ENCODE assay signal across 8 cellular contexts in genomic region chr17:76452646-76453430, GRCh38. TPM values are rescaled to one million over a fixed set of nuclear protein-coding genes. Genes with fewer than 3 reads are reported as not detected.
A peak's percentile ranks its signal among the peaks of the same experiment; 100 is the strongest.
DNase-seq lines count a peak whose midpoint lies in the region; ATAC-seq and TF ChIP-seq lines count a peak whose summit lies in the region.

Gene UBE2O (minus strand): TSS chr17:76453152. CDS start chr17:76453141, 11 bp downstream.

- ATAC-seq in GM19324 (IDR thresholded peaks at IDR 0.05; ENCODE audit: low FRiP score, unreplicated experiment) (peak; percentile 81), HG03520 (IDR thresholded peaks at IDR 0.05; ENCODE audit: unreplicated experiment) (peak; percentile 90), lung (ENCODE audit: insufficient read depth, low FRiP score) (peak; percentile 97)

- DNase-seq in NCI-H69 (lab: John Stamatoyannopoulos, UW), result peak; percentile 96
- DNase-seq in activated CD4-positive, alpha-beta T cell treated with anti-CD3 and anti-CD28 coated beads, Interleukin-2, amount 50 U/mL, for 48 hours, result peak; percentile 93
- DNase-seq in ecto neural progenitor cell (ENCODE audit: low spot score), result peak; percentile 98
- peak; percentile 86 for DNase-seq in lung (ENCODE audit: low spot score)
- DNase-seq in stimulated activated CD4-positive, alpha-beta T cell treated with anti-CD3 and anti-CD28 coated beads, TNF-alpha, amount 100 ng/mL, for 24 hours (ENCODE audit: low read depth in 3 of 3), result peak; percentile 80 to 91 (median 86)

- H3K27me3 ChIP-seq in BLaER1 treated with 17β-estradiol and CSF1 and Interleukin-3, amounts not matched to agents 10 nM and 100 nM, result no peaks in the 10 kb centered on the region
- no peaks in the 10 kb centered on the region for H3K27me3 ChIP-seq in lung (ENCODE audit: control insufficient read depth, insufficient read depth)

- peaks cover 31 to 42% (median 37%) of the 10 kb centered on the region in 10 experiments for H3K4me1 ChIP-seq in BLaER1 treated with 17β-estradiol and CSF1 and Interleukin-3, amounts not matched to agents 10 nM and 100 nM
- peaks cover 0 to 2% of the 10 kb centered on the region in 2 donors for H3K4me1 ChIP-seq in lung (ENCODE audit: control insufficient read depth in 2 of 2, insufficient read depth in 2 of 2, low read length in 2 of 2)

- 0 to 1% methylated on average over 90 to 103 of the region's 103 CpGs for WGBS in lung, 2 donors

- H3K9me3 ChIP-seq in BLaER1 treated with 17β-estradiol and CSF1 and Interleukin-3, amounts not matched to agents 10 nM and 100 nM (replicated peaks in 1 of 11), result no peaks in the 10 kb centered on the region
- H3K9me3 ChIP-seq in lung (ENCODE audit: control insufficient read depth in 2 of 2, insufficient read depth in 1 of 2, low read length in 1 of 2), result no peaks in the 10 kb centered on the region

- peak within 1 kb of the TSS; percentile 91 to 99 (median 94) for H3K4me3 ChIP-seq in BLaER1 treated with 17β-estradiol and CSF1 and Interleukin-3, amounts not matched to agents 10 nM and 100 nM
- H3K4me3 ChIP-seq in lung, result peak within 1 kb of the TSS; percentile 90

- H3K36me3 ChIP-seq in BLaER1 treated with 17β-estradiol and CSF1 and Interleukin-3, amounts not matched to agents 10 nM and 100 nM, result no peaks in the 10 kb centered on the region; a peak in 1 of 22 replicates
- H3K36me3 ChIP-seq in lung (ENCODE audit: control insufficient read depth in 2 of 2, insufficient read depth in 2 of 2, low read length in 2 of 2), result no peaks in the 10 kb centered on the region

- peak within 1 kb of the TSS; percentile 89 to 99 (median 93) for H3K4me2 ChIP-seq in BLaER1 treated with 17β-estradiol and CSF1 and Interleukin-3, amounts not matched to agents 10 nM and 100 nM

- peak within 1 kb of the TSS; percentile 46 to 91 (median 83); a peak in 21 of 22 replicates for H3K27ac ChIP-seq in BLaER1 treated with 17β-estradiol and CSF1 and Interleukin-3, amounts not matched to agents 10 nM and 100 nM
- H3K27ac ChIP-seq in lung (ENCODE audit: low read depth in 1 of 2, low read length in 1 of 2), result peak within 1 kb of the TSS; percentile 86 to 91

- peak; percentile 20 for TF ChIP-seq CTCF in lung (IDR thresholded peaks at IDR 0.05; ENCODE audit: control extremely low read depth, extremely low read depth)

- H3K9ac ChIP-seq in BLaER1 treated with 17β-estradiol and CSF1 and Interleukin-3, amounts not matched to agents 10 nM and 100 nM, result peak within 1 kb of the TSS; percentile 84 to 95 (median 90)

- H4K20me1 ChIP-seq in BLaER1 treated with 17β-estradiol and CSF1 and Interleukin-3, amounts not matched to agents 10 nM and 100 nM, result peaks cover 44 to 50% (median 46%) of the 10 kb centered on the region in 11 experiments

RNA-seq across cellular contexts. Expression of gene UBE2O, which starts in this region (rescaled TPM):
- total RNA-seq in lung, result 10 to 100 TPM; 24.3 to 24.6 TPM
- polyA plus RNA-seq in lung, result 10 to 100 TPM; 10.8 to 11.1 TPM

Comparison
In these comparisons a context has a peak if more than half of its experiments do, and no peak if none do; other contexts are left out.
1. Peak in every context shown above with its lines: DNase-seq, ATAC-seq, H3K4me3 ChIP-seq and H3K27ac ChIP-seq.